Comparison of ENCODE assay signal across 2 cellular contexts in genomic region chr16:75228143-75228976, GRCh38.
TF ChIP-seq lines count a peak whose summit lies in the region.

No MANE protein-coding gene starts in this region.

TF ChIP-seq in HCT116, 20 proteins besides CTCF, POLR2A, EP300 and RAD21:
- TF ChIP-seq SRF (IDR thresholded peaks at IDR 0.05; ENCODE audit: low read depth) (no peak), CBX3 (IDR thresholded peaks at IDR 0.05; ENCODE audit: low read depth) (no peak), YY1 (IDR thresholded peaks at IDR 0.05; ENCODE audit: extremely low read depth, insufficient replicate concordance, low read depth, low read length) (no peak), JUND (IDR thresholded peaks at IDR 0.05) (no peak), ZBTB33 (IDR thresholded peaks at IDR 0.05; ENCODE audit: extremely low read depth, insufficient replicate concordance, low read length) (no peak), FOSL1 (IDR thresholded peaks at IDR 0.05; ENCODE audit: low read depth) (no peak), EGR1 (IDR thresholded peaks at IDR 0.05; ENCODE audit: low read depth) (no peak), EZH2 (IDR thresholded peaks at IDR 0.05) (no peak), REST (IDR thresholded peaks at IDR 0.05; ENCODE audit: low read depth) (no peak), TCF7L2 (IDR thresholded peaks at IDR 0.05; ENCODE audit: borderline replicate concordance, extremely low read depth, insufficient read depth, insufficient read length) (no peak)
TF ChIP-seq in HCT116: peak in this region for 0.

TF ChIP-seq in K562, 482 proteins besides CTCF, POLR2A, EP300 and RAD21:
- TF ChIP-seq POLR2AphosphoS2 (IDR thresholded peaks at IDR 0.05; ENCODE audit: low read length), result 0 out of 2 replicates have a peak, but pooled peaks have one; percentile 19
- TF ChIP-seq ZBED1 (IDR thresholded peaks at IDR 0.05), result no peak
